ENCODE assay signal across 14 cellular contexts in genomic region chr2:127663566-127664064, GRCh38. TPM values are rescaled to one million over a fixed set of nuclear protein-coding genes. Genes with fewer than 3 reads are reported as not detected.
DNase-seq lines count a peak whose midpoint lies in the region; ATAC-seq and TF ChIP-seq lines count a peak whose summit lies in the region.
"Had no signal": no experiment of that assay in that cellular context is flagged by ENCODE, and none has a peak within 500 bp of the region (broad histone marks: within the 10 kb centered on the region; RNA-seq: fewer than 3 reads in every experiment).

No MANE protein-coding gene starts in this region.

- peak overlapping the region; percentile 46 to 71 (median 64) for H3K4me3 ChIP-seq in right lobe of liver
- H3K4me3 ChIP-seq in psoas muscle: peak overlapping the region; percentile 58

- peaks cover 7% of the 10 kb centered on the region for H3K4me1 Mint-ChIP-seq in stimulated activated naive CD8-positive, alpha-beta T cell treated with anti-CD3 and anti-CD28 coated beads, Interleukin-15, amount 100 ng/mL, for 72 hours
- H3K4me1 Mint-ChIP-seq: activated CD4-positive, alpha-beta T cell treated with anti-CD3 and anti-CD28 coated beads, Interleukin-2, amount 10 ng/mL, durations not matched to agents 24 days and 14 days had no signal

- peaks cover 0 to 40% (median 20%) of the 10 kb centered on the region in 4 donors for H3K4me1 ChIP-seq in right lobe of liver
- peaks cover 6% of the 10 kb centered on the region for H3K4me1 ChIP-seq in psoas muscle

- no peak overlapping the region for H3K4me3 Mint-ChIP-seq in stimulated activated naive CD8-positive, alpha-beta T cell treated with anti-CD3 and anti-CD28 coated beads, Interleukin-15, amount 100 ng/mL, for 72 hours
- H3K4me3 Mint-ChIP-seq: activated CD4-positive, alpha-beta T cell treated with anti-CD3 and anti-CD28 coated beads, Interleukin-2, amount 10 ng/mL, durations not matched to agents 24 days and 14 days; T-helper 2 cell treated with Interferon-gamma antibody and Interleukin-4, amounts not matched to agents 5 μg/mL and 100 μg/mL, for 36 hours had no signal

- 32% methylated on average over 5 of the region's 6 CpGs for WGBS in right lobe of liver (ENCODE audit: insufficient coverage, low coverage, low lambda C conversion rate, missing lambda C conversion rate)
- 68 to 82% (median 77%) methylated on average over 6 of the region's 6 CpGs for WGBS in psoas muscle, 3 donors

- no peaks in the 10 kb centered on the region for H3K9me3 ChIP-seq in right lobe of liver
- H3K9me3 ChIP-seq in psoas muscle: no peaks in the 10 kb centered on the region

- H3K27ac ChIP-seq in right lobe of liver (peak overlapping the region in 2 of 3 donors; percentile 88 to 89), psoas muscle (peak overlapping the region; percentile 61)

- peaks cover 72% of the 10 kb centered on the region for H3K27me3 Mint-ChIP-seq in stimulated activated naive CD8-positive, alpha-beta T cell treated with anti-CD3 and anti-CD28 coated beads, Interleukin-15, amount 100 ng/mL, for 72 hours

- H3K27ac Mint-ChIP-seq in stimulated activated naive CD8-positive, alpha-beta T cell treated with anti-CD3 and anti-CD28 coated beads, Interleukin-15, amount 100 ng/mL, for 72 hours: peak overlapping the region in 1 of 2 donors; percentile 79
- H3K27ac Mint-ChIP-seq: activated CD4-positive, alpha-beta T cell treated with anti-CD3 and anti-CD28 coated beads, Interleukin-2, amount 10 ng/mL, durations not matched to agents 24 days and 14 days; T-helper 2 cell treated with Interferon-gamma antibody and Interleukin-4, amounts not matched to agents 5 μg/mL and 100 μg/mL, for 36 hours had no signal

- DNase-seq in stimulated activated naive CD8-positive, alpha-beta T cell treated with anti-CD3 and anti-CD28 coated beads, Interleukin-15, amount 100 ng/mL, for 72 hours: no peak
- no peak for DNase-seq in stimulated activated naive CD8-positive, alpha-beta T cell treated with anti-CD3 and anti-CD28 coated beads, Interleukin-15, Interleukin-2, amounts not matched to agents 100 U/mL and 50 U/mL, for 24 hours
- DNase-seq in right lobe of liver: peak in 1 of 3 donors; percentile 40
- no peak for DNase-seq in psoas muscle
- DNase-seq: activated CD4-positive, alpha-beta T cell treated with anti-CD3 and anti-CD28 coated beads, Interleukin-2, amount 10 ng/mL, durations not matched to agents 24 days and 14 days; activated T-cell treated with anti-CD3 and anti-CD28 coated beads, Interleukin-2, amount 50 U/mL, for 48 hours; Calu3; NCI-H2081 treated with DMSO at 0.1 percent for 48 hours; NCI-H774 had no signal

- H3K9me3 Mint-ChIP-seq in stimulated activated naive CD8-positive, alpha-beta T cell treated with anti-CD3 and anti-CD28 coated beads, Interleukin-15, amount 100 ng/mL, for 72 hours: no peaks in the 10 kb centered on the region
- H3K9me3 Mint-ChIP-seq: T-helper 2 cell treated with Interferon-gamma antibody and Interleukin-4, amounts not matched to agents 5 μg/mL and 100 μg/mL, for 36 hours had no signal

- peak; percentile 29 for ATAC-seq in stimulated activated naive CD8-positive, alpha-beta T cell treated with anti-CD3 and anti-CD28 coated beads, Interleukin-15, amount 100 ng/mL, for 72 hours
- no peak for ATAC-seq in stimulated activated naive CD8-positive, alpha-beta T cell treated with anti-CD3 and anti-CD28 coated beads, Interleukin-15, Interleukin-2, amounts not matched to agents 100 U/mL and 50 U/mL, for 24 hours
- ATAC-seq in right lobe of liver: no peak
- ATAC-seq in psoas muscle: peak in 1 of 4 donors; percentile 2
- ATAC-seq in GM21447 (IDR thresholded peaks at IDR 0.05; ENCODE audit: unreplicated experiment): no peak
- ATAC-seq in GM18520 (IDR thresholded peaks at IDR 0.05; ENCODE audit: unreplicated experiment): no peak
- no peak for ATAC-seq in HG02642 (IDR thresholded peaks at IDR 0.05; ENCODE audit: poor library complexity, unreplicated experiment)
- ATAC-seq in HG02759 (IDR thresholded peaks at IDR 0.05; ENCODE audit: unreplicated experiment): no peak

- TF ChIP-seq CTCF in right lobe of liver (IDR thresholded peaks at IDR 0.05) (no peak), psoas muscle (IDR thresholded peaks at IDR 0.05) (no peak)

- intact Hi-C loops in right lobe of liver (cut with DNase I): no loop called here
- intact Hi-C loops in psoas muscle (cut with DNase I): no loop called here

- H3K36me3 ChIP-seq in right lobe of liver: no peaks in the 10 kb centered on the region
- H3K36me3 ChIP-seq in psoas muscle (ENCODE audit: insufficient read depth in 1 of 2, low read depth in 1 of 2): no peaks in the 10 kb centered on the region

- H3K27me3 ChIP-seq in right lobe of liver: no peaks in the 10 kb centered on the region
- peaks cover 0 to 1% (median 0%) of the 10 kb centered on the region in 3 donors for H3K27me3 ChIP-seq in psoas muscle (ENCODE audit: insufficient read depth in 3 of 3, low read length in 2 of 3)

- TF ChIP-seq POLR2A in right lobe of liver (IDR thresholded peaks at IDR 0.05): no peak

RNA-seq across cellular contexts. Expression of gene LIMS2, which starts 11.7 kb away (rescaled TPM):
- total RNA-seq in right lobe of liver (10 to 100 TPM in 5 of 6 experiments, 1 to 10 TPM in 1; 6.6 to 37.7 (median 19.5) TPM), psoas muscle (10 to 100 TPM in 3 of 4 donors, 1 to 10 TPM in 1; 9.3 to 31.8 (median 20.5) TPM)
- polyA plus RNA-seq in psoas muscle: 10 to 100 TPM; 12.1 to 16.4 (median 12.9) TPM

RNA-seq across cellular contexts. Expression of gene GPR17, which starts 17.7 kb away (rescaled TPM):
- not detected for total RNA-seq in right lobe of liver
- total RNA-seq in psoas muscle: under 1 TPM in 1 of 4 donors, not detected in 3; 0.17 TPM
- polyA plus RNA-seq in psoas muscle: under 1 TPM; 0.14 to 0.35 (median 0.21) TPM
- total RNA-seq: activated CD4-positive, alpha-beta T cell treated with anti-CD3 and anti-CD28 coated beads, Interleukin-2, amount 10 ng/mL, durations not matched to agents 24 days and 14 days; Calu3 had no signal

RNA-seq across cellular contexts. Expression of gene SFT2D3, which starts 37.7 kb away (rescaled TPM):
- total RNA-seq in right lobe of liver (1 to 10 TPM; 1.6 to 4.7 (median 3.4) TPM), psoas muscle (1 to 10 TPM; 1.6 to 3.7 (median 2.1) TPM)
- 1 to 10 TPM; 1.5 to 4.1 (median 2.5) TPM for polyA plus RNA-seq in psoas muscle
